Comparison of ENCODE assay signal across 21 cellular contexts in the genomic region with DNA sequence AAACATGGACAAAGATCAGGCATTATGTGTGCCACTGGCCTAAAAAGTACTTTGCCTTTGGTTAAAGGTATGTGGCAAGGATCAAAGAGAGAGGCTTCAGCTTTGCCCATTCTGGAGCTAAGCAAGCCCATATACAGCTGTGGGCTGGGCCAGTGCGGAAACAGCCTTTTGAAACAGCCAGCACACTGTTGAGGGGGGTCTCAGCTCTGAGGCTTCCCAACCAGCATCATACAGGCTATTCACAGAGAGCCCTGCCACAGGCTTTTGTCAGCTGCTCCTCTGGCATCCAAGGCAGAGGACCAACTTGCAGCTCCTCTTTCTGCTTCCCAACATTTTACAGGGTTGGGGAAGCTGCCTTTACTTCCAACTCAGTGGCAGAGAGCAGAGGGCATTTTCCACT.
A peak's percentile ranks its signal among the peaks of the same experiment; 100 is the strongest.
DNase-seq lines count a peak whose midpoint lies in the region; ATAC-seq and TF ChIP-seq lines count a peak whose summit lies in the region.
"Had no signal": no experiment of that assay in that cellular context is flagged by ENCODE, and none has a peak within 500 bp of the region (broad histone marks: within the 10 kb centered on the region; RNA-seq: fewer than 3 reads in every experiment).

No MANE protein-coding gene starts in this region.

- no peak overlapping the region for H3K4me3 ChIP-seq in HUES64 (ENCODE audit: low read length)
- no peak overlapping the region for H3K4me3 ChIP-seq in endodermal cell (ENCODE audit: low read length)
- no peak overlapping the region for H3K4me3 ChIP-seq in neural progenitor cell
- no peak overlapping the region for H3K4me3 ChIP-seq in upper lobe of right lung
- H3K4me3 ChIP-seq in mucosa of descending colon = no peak overlapping the region
- no peak overlapping the region for H3K4me3 ChIP-seq in PC-3 (ENCODE audit: low read length)
- H3K4me3 ChIP-seq: BLaER1, GM12878 had no signal

- POLR2A ChIA-PET in PC-3 (lab: Charles Lee; ENCODE audit: unreplicated experiment) = no interaction called here

- CTCF ChIA-PET in PC-3 (lab: Charles Lee) = no interaction called here

- peaks cover 18% of the 10 kb centered on the region for H3K4me1 Mint-ChIP-seq in endodermal cell
- H3K4me1 Mint-ChIP-seq in neural progenitor cell = peaks cover 22% of the 10 kb centered on the region
- H3K4me1 Mint-ChIP-seq: B cell; CD4-positive, CD25-positive, alpha-beta regulatory T cell had no signal

- H3K9me2 ChIP-seq in PC-3 (replicated peaks; ENCODE audit: low read length) = no peaks in the 10 kb centered on the region

- no peaks in the 10 kb centered on the region for H3K36me3 Mint-ChIP-seq in endodermal cell (ENCODE audit: low read depth)
- H3K36me3 Mint-ChIP-seq in neural progenitor cell = no peaks in the 10 kb centered on the region
- H3K36me3 Mint-ChIP-seq: CD4-positive, CD25-positive, alpha-beta regulatory T cell; CD8-positive, alpha-beta T cell had no signal

- H3K27me3 Mint-ChIP-seq in endodermal cell (ENCODE audit: insufficient read depth) (peaks cover 35% of the 10 kb centered on the region), neural progenitor cell (ENCODE audit: insufficient read depth, low read depth) (peaks cover 6% of the 10 kb centered on the region)

- 79% methylated on average over 1 of the region's 1 CpG for WGBS in HUES64
- 56 to 81% methylated on average over 1 of the region's 1 CpG for WGBS in endodermal cell (ENCODE audit: insufficient coverage in 1 of 2, insufficient read length in 1 of 2), 2 experiments

- H3K27me3 ChIP-seq in HUES64 (ENCODE audit: insufficient read depth, low read length) (no peaks in the 10 kb centered on the region), endodermal cell (ENCODE audit: control insufficient read depth, insufficient read depth, low read length, poor library complexity, severe bottlenecking) (no peaks in the 10 kb centered on the region), neural progenitor cell (no peaks in the 10 kb centered on the region), upper lobe of right lung (peaks cover 17% of the 10 kb centered on the region), PC-3 (ENCODE audit: low read length) (peaks cover 68% of the 10 kb centered on the region)
- H3K27me3 ChIP-seq: BLaER1 had no signal

- DNase-seq in ELF-1 (ENCODE audit: low read depth, low spot score) (peak; percentile 24), endodermal cell (no peak), neural progenitor cell (ENCODE audit: low spot score) (peak; percentile 60), amygdala (lab: John Stamatoyannopoulos, UW) (no peak), upper lobe of right lung (no peak), mucosa of descending colon (no peak), PC-3 (no peak)
- DNase-seq: Caco-2; CD4-positive, CD25-positive, alpha-beta regulatory T cell; CD8-positive, alpha-beta T cell; DMS153; DND-41; GDM1; GOT3; HCEC 1CT had no signal

- H2AFZ ChIP-seq in neural progenitor cell (replicated peaks) (peak overlapping the region; percentile 62), PC-3 (ENCODE audit: low read length) (no peak overlapping the region)

- no peak for ATAC-seq in upper lobe of right lung
- no peak for ATAC-seq in mucosa of descending colon
- ATAC-seq in PC-3 = no peak
- ATAC-seq: CD8-positive, alpha-beta T cell; GM12878 had no signal

- H3K27ac Mint-ChIP-seq in endodermal cell = peak overlapping the region; percentile 18
- H3K27ac Mint-ChIP-seq in neural progenitor cell = no peak overlapping the region
- H3K27ac Mint-ChIP-seq: B cell; CD4-positive, CD25-positive, alpha-beta regulatory T cell; CD8-positive, alpha-beta T cell had no signal

- BruUV-seq in PC-3 (replicated peaks; lab: Mats Ljungman, UMichigan) = no TSS peak

- H3F3A ChIP-seq in neural progenitor cell (ENCODE audit: low read depth) (peaks cover 23% of the 10 kb centered on the region), PC-3 (ENCODE audit: low read length, unreplicated experiment) (no peaks in the 10 kb centered on the region)

- H3K4me3 Mint-ChIP-seq in endodermal cell (no peak overlapping the region), neural progenitor cell (no peak overlapping the region)
- H3K4me3 Mint-ChIP-seq: B cell; CD4-positive, CD25-positive, alpha-beta regulatory T cell; CD8-positive, alpha-beta T cell had no signal

- H3K4me2 ChIP-seq in neural progenitor cell = peak overlapping the region; percentile 61
- H3K4me2 ChIP-seq in PC-3 (ENCODE audit: low read length) = no peak overlapping the region
- H3K4me2 ChIP-seq: BLaER1 had no signal

- H3K9ac ChIP-seq in HUES64 (ENCODE audit: low read depth, low read length) (no peak overlapping the region), endodermal cell (ENCODE audit: extremely low read depth, low read length, poor library complexity, severe bottlenecking) (no peak overlapping the region), neural progenitor cell (no peak overlapping the region), PC-3 (ENCODE audit: low read length) (no peak overlapping the region)
- H3K9ac ChIP-seq: BLaER1 had no signal

- H3K9me3 Mint-ChIP-seq in endodermal cell (no peaks in the 10 kb centered on the region), neural progenitor cell (no peaks in the 10 kb centered on the region)
- H3K9me3 Mint-ChIP-seq: CD4-positive, CD25-positive, alpha-beta regulatory T cell; CD8-positive, alpha-beta T cell had no signal

- H4K20me1 ChIP-seq in neural progenitor cell (ENCODE audit: low read depth) = no peaks in the 10 kb centered on the region
- H4K20me1 ChIP-seq in PC-3 (ENCODE audit: low read length) = no peaks in the 10 kb centered on the region
- H4K20me1 ChIP-seq: BLaER1 had no signal

- peaks cover 33% of the 10 kb centered on the region for H3K4me1 ChIP-seq in HUES64 (ENCODE audit: insufficient read depth, low read length)
- no peaks in the 10 kb centered on the region for H3K4me1 ChIP-seq in endodermal cell (ENCODE audit: control insufficient read depth, insufficient read depth, low read length)
- peaks cover 28% of the 10 kb centered on the region for H3K4me1 ChIP-seq in neural progenitor cell
- H3K4me1 ChIP-seq in upper lobe of right lung = no peaks in the 10 kb centered on the region
- no peaks in the 10 kb centered on the region for H3K4me1 ChIP-seq in mucosa of descending colon (ENCODE audit: low read depth)
- H3K4me1 ChIP-seq in PC-3 (ENCODE audit: insufficient read depth, low read length) = no peaks in the 10 kb centered on the region
- H3K4me1 ChIP-seq: Caco-2 had no signal

- H3K36me3 ChIP-seq in HUES64 (ENCODE audit: insufficient read depth, low read length) = no peaks in the 10 kb centered on the region
- H3K36me3 ChIP-seq in endodermal cell (ENCODE audit: control insufficient read depth, insufficient read depth, low read length) = no peaks in the 10 kb centered on the region
- H3K36me3 ChIP-seq in neural progenitor cell = no peaks in the 10 kb centered on the region
- no peaks in the 10 kb centered on the region for H3K36me3 ChIP-seq in upper lobe of right lung
- H3K36me3 ChIP-seq in mucosa of descending colon (ENCODE audit: low read depth) = no peaks in the 10 kb centered on the region
- H3K36me3 ChIP-seq in PC-3 (ENCODE audit: low read depth, low read length) = no peaks in the 10 kb centered on the region
- H3K36me3 ChIP-seq: BLaER1 had no signal

- intact Hi-C loops in upper lobe of right lung (cut with DNase I) (no loop called here), mucosa of descending colon (cut with DNase I, micrococcal nuclease) (no loop called here), PC-3 (cut with micrococcal nuclease) (no loop called here)

- H3K27ac ChIP-seq in HUES64 (ENCODE audit: low read depth, low read length) (peak overlapping the region; percentile 51), endodermal cell (ENCODE audit: low read depth, low read length) (no peak overlapping the region), neural progenitor cell (peak overlapping the region; percentile 59), upper lobe of right lung (no peak overlapping the region), PC-3 (ENCODE audit: low read length) (no peak overlapping the region)
- H3K27ac ChIP-seq: 22Rv1, BLaER1, C4-2B had no signal

- TF ChIP-seq CTCF in endodermal cell (conservative IDR thresholded peaks at IDR 0.05) = no peak
- no peak for TF ChIP-seq CTCF in neural progenitor cell (IDR thresholded peaks at IDR 0.05)
- no peak for TF ChIP-seq CTCF in upper lobe of right lung (IDR thresholded peaks at IDR 0.05)
- no peak for TF ChIP-seq CTCF in mucosa of descending colon (IDR thresholded peaks at IDR 0.05)
- TF ChIP-seq CTCF in PC-3 (conservative IDR thresholded peaks at IDR 0.05; ENCODE audit: low read depth, low read length) = no peak

- H3K9me3 ChIP-seq in HUES64 (ENCODE audit: insufficient read depth, low read depth, low read length) (no peaks in the 10 kb centered on the region), endodermal cell (ENCODE audit: control insufficient read depth, low read length) (no peaks in the 10 kb centered on the region), neural progenitor cell (ENCODE audit: low read depth) (no peaks in the 10 kb centered on the region), upper lobe of right lung (no peaks in the 10 kb centered on the region), mucosa of descending colon (no peaks in the 10 kb centered on the region), PC-3 (ENCODE audit: low read length) (no peaks in the 10 kb centered on the region)
- H3K9me3 ChIP-seq: BLaER1, Caco-2 had no signal

- H3K79me2 ChIP-seq in neural progenitor cell (ENCODE audit: low read depth) (no peaks in the 10 kb centered on the region), PC-3 (ENCODE audit: low read length) (no peaks in the 10 kb centered on the region)

Comparison
In these comparisons a context has a peak if more than half of its experiments do, and no peak if none do; other contexts are left out.
1. DNase-seq: peak in ELF-1 (single experiment) and neural progenitor cell (single experiment); none in endodermal cell (single experiment), amygdala (0 of 56), upper lobe of right lung (single experiment), mucosa of descending colon (0 of 3) and PC-3 (single experiment).
2. H3K27ac ChIP-seq: peak in HUES64 (single experiment) and neural progenitor cell (single experiment); none in endodermal cell (single experiment), upper lobe of right lung (single experiment) and PC-3 (single experiment).